ENCODE assay signal across 10 cellular contexts in genomic region chr3:42094128-42094527, GRCh38. TPM values are rescaled to one million over a fixed set of nuclear protein-coding genes. Genes with fewer than 3 reads are reported as not detected.
DNase-seq lines count a peak whose midpoint lies in the region; ATAC-seq and TF ChIP-seq lines count a peak whose summit lies in the region.
"Had no signal": no experiment of that assay in that cellular context is flagged by ENCODE, and none has a peak within 500 bp of the region (broad histone marks: within the 10 kb centered on the region; RNA-seq: fewer than 3 reads in every experiment).

No MANE protein-coding gene starts in this region.

- H3K27ac ChIP-seq in right cardiac atrium (ENCODE audit: low read length) = peak overlapping the region; percentile 17
- H3K27ac ChIP-seq in vagina = peak overlapping the region; percentile 23

- intact Hi-C loops in right cardiac atrium (cut with DNase I) = no loop called here
- intact Hi-C loops in left cardiac atrium (cut with DNase I) = loop anchor here in 1 of 2 donors (10.0 kb wide), 1 partner anchor 199 kb away; no protein-coding TSS in a partner anchor
- intact Hi-C loops in vagina (cut with DNase I) = loop anchor here (5.0 kb wide), 1 partner anchor 202 kb away; no protein-coding TSS in a partner anchor

- no peaks in the 10 kb centered on the region for H3K27me3 ChIP-seq in right cardiac atrium (ENCODE audit: control insufficient read depth, insufficient read depth)
- H3K27me3 ChIP-seq in vagina = no peaks in the 10 kb centered on the region

- peaks cover 33% of the 10 kb centered on the region for H3K4me1 ChIP-seq in right cardiac atrium (ENCODE audit: control insufficient read depth, insufficient read depth, low read length)
- peaks cover 58% of the 10 kb centered on the region for H3K4me1 ChIP-seq in vagina

- peaks cover 41% of the 10 kb centered on the region for H3K36me3 Mint-ChIP-seq in activated naive CD8-positive, alpha-beta T cell treated with anti-CD3 and anti-CD28 coated beads for 36 hours

- peaks cover 8% of the 10 kb centered on the region for H3K9me3 Mint-ChIP-seq in activated naive CD8-positive, alpha-beta T cell treated with anti-CD3 and anti-CD28 coated beads for 36 hours

- no peaks in the 10 kb centered on the region for H3K36me3 ChIP-seq in vagina

- H3K4me1 Mint-ChIP-seq in activated naive CD8-positive, alpha-beta T cell treated with anti-CD3 and anti-CD28 coated beads for 36 hours = peaks cover 67% of the 10 kb centered on the region

- no peak for TF ChIP-seq CTCF in vagina (IDR thresholded peaks at IDR 0.05)

- no peak for TF ChIP-seq POLR2A in vagina (IDR thresholded peaks at IDR 0.05)

- no peak for DNase-seq in right cardiac atrium
- no peak for DNase-seq in left cardiac atrium
- no peak for DNase-seq in activated naive CD8-positive, alpha-beta T cell treated with anti-CD3 and anti-CD28 coated beads for 36 hours
- DNase-seq in vagina (ENCODE audit: extremely low spot score in 2 of 2) = no peak
- DNase-seq in germinal center (ENCODE audit: low spot score) = no peak
- no peak for DNase-seq in activated CD8-positive, alpha-beta memory T cell treated with anti-CD3 and anti-CD28 coated beads for 24 hours
- no peak for DNase-seq in GM03348 (ENCODE audit: low spot score)
- DNase-seq: NCI-H774, T1000 had no signal

- ATAC-seq in right cardiac atrium = no peak
- no peak for ATAC-seq in left cardiac atrium
- peak; percentile 77 for ATAC-seq in HG02852 (IDR thresholded peaks at IDR 0.05; ENCODE audit: unreplicated experiment)

- peak overlapping the region; percentile 82 for H3K27ac Mint-ChIP-seq in activated naive CD8-positive, alpha-beta T cell treated with anti-CD3 and anti-CD28 coated beads for 36 hours

- 69% methylated on average over 4 of the region's 4 CpGs for WGBS in right cardiac atrium

- H3K9me3 ChIP-seq in right cardiac atrium (ENCODE audit: control insufficient read depth, low read length) (no peaks in the 10 kb centered on the region), vagina (no peaks in the 10 kb centered on the region)

- no peaks in the 10 kb centered on the region for H3K27me3 Mint-ChIP-seq in activated naive CD8-positive, alpha-beta T cell treated with anti-CD3 and anti-CD28 coated beads for 36 hours

- H3K4me3 Mint-ChIP-seq in activated naive CD8-positive, alpha-beta T cell treated with anti-CD3 and anti-CD28 coated beads for 36 hours = no peak overlapping the region

- H3K4me3 ChIP-seq in right cardiac atrium (ENCODE audit: low read length) = no peak overlapping the region
- H3K4me3 ChIP-seq in vagina = no peak overlapping the region

RNA-seq across cellular contexts. Expression of gene TRAK1, which starts 3.0 kb away (rescaled TPM):
- total RNA-seq in right cardiac atrium = 100 to 1,000 TPM; 201 to 249 (median 232) TPM
- 91.7 TPM for polyA plus RNA-seq in right cardiac atrium
- total RNA-seq in left cardiac atrium = 100 to 1,000 TPM; 197 to 211 TPM
- 10 to 100 TPM; 22.3 to 22.8 TPM for total RNA-seq in activated naive CD8-positive, alpha-beta T cell treated with anti-CD3 and anti-CD28 coated beads for 36 hours
- total RNA-seq in vagina = 36.8 TPM
